In genomic region chr22:30289126-30289979, GRCh38 we compare ENCODE assay signal across 8 cellular contexts. TPM values are rescaled to one million over a fixed set of nuclear protein-coding genes. Genes with fewer than 3 reads are reported as not detected.
DNase-seq lines count a peak whose midpoint lies in the region; TF ChIP-seq lines count a peak whose summit lies in the region.

TSS of gene CASTOR1 (minus strand) at chr22:30289505. CDS start at chr22:30289497, 8 bp downstream.

- H3K9ac ChIP-seq in SK-N-SH: peak within 1 kb of the TSS; percentile 76

- H3K27ac ChIP-seq in SK-N-SH (ENCODE audit: low read depth in 2 of 2, low read length in 1 of 2): peak within 1 kb of the TSS; percentile 53 to 74
- H3K27ac ChIP-seq in temporal lobe (ENCODE audit: low read depth, low read length): peak within 1 kb of the TSS; percentile 87

- no peaks in the 10 kb centered on the region for H3K9me2 ChIP-seq in SK-N-SH

- H3K79me2 ChIP-seq in SK-N-SH (ENCODE audit: insufficient read depth): no peaks in the 10 kb centered on the region

- H3K36me3 ChIP-seq in SK-N-SH (replicated peaks in 1 of 2; ENCODE audit: control insufficient read depth in 1 of 2, insufficient read depth in 2 of 2, low read length in 1 of 2): peaks cover 0 to 28% of the 10 kb centered on the region in 2 experiments

- TF ChIP-seq CTCF in NB4 (IDR thresholded peaks at IDR 0.05; ENCODE audit: low read depth, low read length): no peak
- TF ChIP-seq CTCF in SK-N-SH (IDR thresholded peaks at IDR 0.05): no peak

- no peak for TF ChIP-seq RAD21 in SK-N-SH (IDR thresholded peaks at IDR 0.05; ENCODE audit: low read length)

- no peaks in the 10 kb centered on the region for H3K27me3 Mint-ChIP-seq in activated naive CD4-positive, alpha-beta T cell treated with anti-CD3 and anti-CD28 coated beads, Interleukin-2, amount 50 U/mL, for 24 hours

- peaks cover 4% of the 10 kb centered on the region; the same call in 1 of the 2 replicates for H4K20me1 ChIP-seq in SK-N-SH (ENCODE audit: insufficient read depth)

- TF ChIP-seq EP300 in SK-N-SH (IDR thresholded peaks at IDR 0.05; ENCODE audit: borderline replicate concordance in 1 of 2, low read depth in 1 of 2, low read length in 1 of 2): no peak

- POLR2A ChIA-PET in HEK293T (lab: Yijun Ruan, JAX): interaction anchor here (0.9 to 2.3 kb wide), 10 partner anchors 9 to 108 kb away, joined by 3 to 16 read pairs (median 4); partner anchors contain the start of genes CCDC157, RNF215, SEC14L2 and SF3A1
- POLR2A ChIA-PET in SK-N-SH (lab: Yijun Ruan, JAX): interaction anchor here (1.1 to 3.5 kb wide), 5 partner anchors 24 to 98 kb away, joined by 3 to 10 read pairs (median 4); partner anchors contain the start of genes CCDC157, RNF215, SF3A1 and TBC1D10A

- peaks cover 38% of the 10 kb centered on the region for H3K4me1 Mint-ChIP-seq in activated naive CD4-positive, alpha-beta T cell treated with anti-CD3 and anti-CD28 coated beads, Interleukin-2, amount 50 U/mL, for 24 hours

- under 1% methylated on average over 26 of the region's 85 CpGs for WGBS in SK-N-SH (ENCODE audit: low lambda C conversion rate)

- H3K4me3 Mint-ChIP-seq in activated naive CD4-positive, alpha-beta T cell treated with anti-CD3 and anti-CD28 coated beads, Interleukin-2, amount 50 U/mL, for 24 hours: peak within 1 kb of the TSS; percentile 90

- peaks cover 16 to 30% of the 10 kb centered on the region in 2 experiments; a peak in 2 of 4 replicates for H3K4me1 ChIP-seq in SK-N-SH (ENCODE audit: control insufficient read depth in 1 of 2, insufficient read depth in 2 of 2, low read depth in 1 of 2, low read length in 1 of 2)

- H3K27ac Mint-ChIP-seq in activated naive CD4-positive, alpha-beta T cell treated with anti-CD3 and anti-CD28 coated beads, Interleukin-2, amount 50 U/mL, for 24 hours: peak within 1 kb of the TSS; percentile 95

- DNase-seq in GF-D8 (lab: John Stamatoyannopoulos, UW) (peak; percentile 85), HEK293T (ENCODE audit: extremely low spot score) (peak; percentile 100), NB4 (ENCODE audit: low read depth) (peak; percentile 96), SK-N-SH (peak; percentile 99), glomerular endothelial cell (ENCODE audit: extremely low read depth, low read depth, low spot score) (peak; percentile 78), occipital lobe (lab: John Stamatoyannopoulos, UW) (peak; percentile 99)

- CTCF ChIA-PET in HEK293T (lab: Yijun Ruan, JAX) (interaction anchor here (0.6 to 2.5 kb wide), 6 partner anchors 12 to 816 kb away, joined by 3 to 19 read pairs (median 6); partner anchors contain the start of gene TBC1D10A), SK-N-SH (lab: Yijun Ruan, JAX) (interaction anchor here (0.6 to 12.9 kb wide), 20 partner anchors 9 to 1457 kb away, joined by 3 to 228 read pairs (median 7); partner anchors contain the start of genes CCDC157, RNF215, SEC14L2 and SF3A1)

- H3K9me3 Mint-ChIP-seq in activated naive CD4-positive, alpha-beta T cell treated with anti-CD3 and anti-CD28 coated beads, Interleukin-2, amount 50 U/mL, for 24 hours: no peaks in the 10 kb centered on the region

- H2AFZ ChIP-seq in SK-N-SH (ENCODE audit: low read depth): peak within 1 kb of the TSS; percentile 80; the same call in 1 of the 2 replicates

- peak within 1 kb of the TSS; percentile 46 for H3K4me3 ChIP-seq in NB4 (ENCODE audit: low read depth, low read length)
- H3K4me3 ChIP-seq in SK-N-SH (ENCODE audit: low read depth in 2 of 2, low read length in 1 of 2): peak within 1 kb of the TSS; percentile 83 to 84

- peak within 1 kb of the TSS; percentile 95 for H3K4me2 ChIP-seq in SK-N-SH

- H3K36me3 Mint-ChIP-seq in activated naive CD4-positive, alpha-beta T cell treated with anti-CD3 and anti-CD28 coated beads, Interleukin-2, amount 50 U/mL, for 24 hours: peaks cover 3% of the 10 kb centered on the region

- H3K27me3 ChIP-seq in SK-N-SH (ENCODE audit: insufficient read depth): no peaks in the 10 kb centered on the region

- peaks cover 17% of the 10 kb centered on the region for H3F3A ChIP-seq in SK-N-SH (replicated peaks; ENCODE audit: insufficient read depth)

- no peak for TF ChIP-seq POLR2A in NB4 (IDR thresholded peaks at IDR 0.05; ENCODE audit: extremely low read depth, insufficient read length)

- no peaks in the 10 kb centered on the region for H3K9me3 ChIP-seq in SK-N-SH

TF ChIP-seq in HEK293T, 16 proteins besides CTCF, POLR2A, EP300 and RAD21:
- no peak for TF ChIP-seq LEF1 (IDR thresholded peaks at IDR 0.05; ENCODE audit: borderline replicate concordance)
- TF ChIP-seq ARNT (IDR thresholded peaks at IDR 0.05): no peak
- 0 out of 2 replicates have a peak, but pooled peaks have one; percentile 3 for TF ChIP-seq L3MBTL2 (conservative IDR thresholded peaks at IDR 0.05)
- TF ChIP-seq TARDBP (IDR thresholded peaks at IDR 0.05): no peak
- no peak for TF ChIP-seq SP1 (IDR thresholded peaks at IDR 0.05)
- no peak for TF ChIP-seq SUZ12 (IDR thresholded peaks at IDR 0.05)
TF ChIP-seq in HEK293T: peak in this region for 1.

TF ChIP-seq in SK-N-SH, 30 proteins besides CTCF, POLR2A, EP300 and RAD21 (continues in another document):
- TF ChIP-seq EZH2phosphoT487 (IDR thresholded peaks at IDR 0.05; ENCODE audit: borderline replicate concordance, low read depth): no peak
- TF ChIP-seq GATA2 (CRISPR knock-in tag; IDR thresholded peaks at IDR 0.05): no peak
- no peak for TF ChIP-seq USF2 (IDR thresholded peaks at IDR 0.05; ENCODE audit: borderline replicate concordance, low read depth, low read length)
- TF ChIP-seq POLR2AphosphoS5 (IDR thresholded peaks at IDR 0.05; ENCODE audit: low read depth, low read length): peak; percentile 62; the same call in 1 of the 2 replicates
- no peak for TF ChIP-seq FOSL2 (IDR thresholded peaks at IDR 0.05; ENCODE audit: borderline replicate concordance, low read depth)
- TF ChIP-seq JUND (IDR thresholded peaks at IDR 0.05): no peak
- TF ChIP-seq, protein P1, sequence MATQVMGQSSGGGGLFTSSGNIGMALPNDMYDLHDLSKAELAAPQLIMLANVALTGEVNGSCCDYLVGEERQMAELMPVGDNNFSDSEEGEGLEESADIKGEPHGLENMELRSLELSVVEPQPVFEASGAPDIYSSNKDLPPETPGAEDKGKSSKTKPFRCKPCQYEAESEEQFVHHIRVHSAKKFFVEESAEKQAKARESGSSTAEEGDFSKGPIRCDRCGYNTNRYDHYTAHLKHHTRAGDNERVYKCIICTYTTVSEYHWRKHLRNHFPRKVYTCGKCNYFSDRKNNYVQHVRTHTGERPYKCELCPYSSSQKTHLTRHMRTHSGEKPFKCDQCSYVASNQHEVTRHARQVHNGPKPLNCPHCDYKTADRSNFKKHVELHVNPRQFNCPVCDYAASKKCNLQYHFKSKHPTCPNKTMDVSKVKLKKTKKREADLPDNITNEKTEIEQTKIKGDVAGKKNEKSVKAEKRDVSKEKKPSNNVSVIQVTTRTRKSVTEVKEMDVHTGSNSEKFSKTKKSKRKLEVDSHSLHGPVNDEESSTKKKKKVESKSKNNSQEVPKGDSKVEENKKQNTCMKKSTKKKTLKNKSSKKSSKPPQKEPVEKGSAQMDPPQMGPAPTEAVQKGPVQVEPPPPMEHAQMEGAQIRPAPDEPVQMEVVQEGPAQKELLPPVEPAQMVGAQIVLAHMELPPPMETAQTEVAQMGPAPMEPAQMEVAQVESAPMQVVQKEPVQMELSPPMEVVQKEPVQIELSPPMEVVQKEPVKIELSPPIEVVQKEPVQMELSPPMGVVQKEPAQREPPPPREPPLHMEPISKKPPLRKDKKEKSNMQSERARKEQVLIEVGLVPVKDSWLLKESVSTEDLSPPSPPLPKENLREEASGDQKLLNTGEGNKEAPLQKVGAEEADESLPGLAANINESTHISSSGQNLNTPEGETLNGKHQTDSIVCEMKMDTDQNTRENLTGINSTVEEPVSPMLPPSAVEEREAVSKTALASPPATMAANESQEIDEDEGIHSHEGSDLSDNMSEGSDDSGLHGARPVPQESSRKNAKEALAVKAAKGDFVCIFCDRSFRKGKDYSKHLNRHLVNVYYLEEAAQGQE (IDR thresholded peaks at IDR 0.05; ENCODE audit: low read depth, low read length): no peak
- TF ChIP-seq RCOR1 (IDR thresholded peaks at IDR 0.05; ENCODE audit: low read length): no peak
- no peak for TF ChIP-seq ZBTB33 (IDR thresholded peaks at IDR 0.05; ENCODE audit: borderline replicate concordance, low read depth)
- peak; percentile 13 for TF ChIP-seq CHD2 (IDR thresholded peaks at IDR 0.05; ENCODE audit: low read length, partially characterized antibody)
- no peak for TF ChIP-seq USF1 (IDR thresholded peaks at IDR 0.05; ENCODE audit: borderline replicate concordance, low read depth)

RNA-seq across cellular contexts. Expression of gene CASTOR1, which starts in this region (rescaled TPM):
- polyA plus RNA-seq in SK-N-SH (2012; rRNA removed): 14.4 and 17.4 TPM in 2 replicates
- polyA plus RNA-seq in SK-N-SH (2012; cell fraction: cytosol; rRNA removed): 4.5 and 8.5 TPM in 2 replicates
- 29.2 and 38.1 TPM in 2 replicates for polyA plus RNA-seq in SK-N-SH (2012; cell fraction: nucleus; rRNA removed)
- total RNA-seq in glomerular endothelial cell (13.4 and 18.2 TPM in 2 replicates), occipital lobe (2.7 TPM), temporal lobe (1.5 TPM)

Comparison
In these comparisons a context has a peak if more than half of its experiments do, and no peak if none do; other contexts are left out.
1. Peak in every context shown above with its lines: DNase-seq, H3K4me3 ChIP-seq and H3K27ac ChIP-seq.